Comparison of ENCODE assay signal across 1 cellular context in the genomic region with DNA sequence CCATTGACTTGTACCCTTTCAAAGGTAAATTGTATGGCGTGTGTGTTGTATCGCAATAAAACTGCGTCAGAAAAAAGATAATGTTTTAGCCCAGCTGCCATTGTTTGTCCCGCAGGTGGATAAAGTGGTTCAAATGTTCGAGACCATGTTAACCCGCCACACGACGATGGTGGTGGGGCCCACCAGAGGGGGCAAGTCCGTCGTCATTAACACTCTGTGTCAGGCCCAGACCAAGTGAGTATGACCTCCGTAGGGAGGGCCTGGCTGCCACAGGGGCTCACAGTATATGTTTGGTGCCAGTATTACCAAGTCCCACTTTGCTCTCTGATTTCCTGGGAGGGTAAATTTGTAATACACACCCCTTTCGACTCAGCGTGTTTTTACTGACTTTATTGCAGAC.
TF ChIP-seq lines count a peak whose summit lies in the region.

No MANE protein-coding gene starts in this region.

TF ChIP-seq in GM23338, 12 proteins besides CTCF, POLR2A, EP300 and RAD21 (continued from another document):
- TF ChIP-seq, protein P1, sequence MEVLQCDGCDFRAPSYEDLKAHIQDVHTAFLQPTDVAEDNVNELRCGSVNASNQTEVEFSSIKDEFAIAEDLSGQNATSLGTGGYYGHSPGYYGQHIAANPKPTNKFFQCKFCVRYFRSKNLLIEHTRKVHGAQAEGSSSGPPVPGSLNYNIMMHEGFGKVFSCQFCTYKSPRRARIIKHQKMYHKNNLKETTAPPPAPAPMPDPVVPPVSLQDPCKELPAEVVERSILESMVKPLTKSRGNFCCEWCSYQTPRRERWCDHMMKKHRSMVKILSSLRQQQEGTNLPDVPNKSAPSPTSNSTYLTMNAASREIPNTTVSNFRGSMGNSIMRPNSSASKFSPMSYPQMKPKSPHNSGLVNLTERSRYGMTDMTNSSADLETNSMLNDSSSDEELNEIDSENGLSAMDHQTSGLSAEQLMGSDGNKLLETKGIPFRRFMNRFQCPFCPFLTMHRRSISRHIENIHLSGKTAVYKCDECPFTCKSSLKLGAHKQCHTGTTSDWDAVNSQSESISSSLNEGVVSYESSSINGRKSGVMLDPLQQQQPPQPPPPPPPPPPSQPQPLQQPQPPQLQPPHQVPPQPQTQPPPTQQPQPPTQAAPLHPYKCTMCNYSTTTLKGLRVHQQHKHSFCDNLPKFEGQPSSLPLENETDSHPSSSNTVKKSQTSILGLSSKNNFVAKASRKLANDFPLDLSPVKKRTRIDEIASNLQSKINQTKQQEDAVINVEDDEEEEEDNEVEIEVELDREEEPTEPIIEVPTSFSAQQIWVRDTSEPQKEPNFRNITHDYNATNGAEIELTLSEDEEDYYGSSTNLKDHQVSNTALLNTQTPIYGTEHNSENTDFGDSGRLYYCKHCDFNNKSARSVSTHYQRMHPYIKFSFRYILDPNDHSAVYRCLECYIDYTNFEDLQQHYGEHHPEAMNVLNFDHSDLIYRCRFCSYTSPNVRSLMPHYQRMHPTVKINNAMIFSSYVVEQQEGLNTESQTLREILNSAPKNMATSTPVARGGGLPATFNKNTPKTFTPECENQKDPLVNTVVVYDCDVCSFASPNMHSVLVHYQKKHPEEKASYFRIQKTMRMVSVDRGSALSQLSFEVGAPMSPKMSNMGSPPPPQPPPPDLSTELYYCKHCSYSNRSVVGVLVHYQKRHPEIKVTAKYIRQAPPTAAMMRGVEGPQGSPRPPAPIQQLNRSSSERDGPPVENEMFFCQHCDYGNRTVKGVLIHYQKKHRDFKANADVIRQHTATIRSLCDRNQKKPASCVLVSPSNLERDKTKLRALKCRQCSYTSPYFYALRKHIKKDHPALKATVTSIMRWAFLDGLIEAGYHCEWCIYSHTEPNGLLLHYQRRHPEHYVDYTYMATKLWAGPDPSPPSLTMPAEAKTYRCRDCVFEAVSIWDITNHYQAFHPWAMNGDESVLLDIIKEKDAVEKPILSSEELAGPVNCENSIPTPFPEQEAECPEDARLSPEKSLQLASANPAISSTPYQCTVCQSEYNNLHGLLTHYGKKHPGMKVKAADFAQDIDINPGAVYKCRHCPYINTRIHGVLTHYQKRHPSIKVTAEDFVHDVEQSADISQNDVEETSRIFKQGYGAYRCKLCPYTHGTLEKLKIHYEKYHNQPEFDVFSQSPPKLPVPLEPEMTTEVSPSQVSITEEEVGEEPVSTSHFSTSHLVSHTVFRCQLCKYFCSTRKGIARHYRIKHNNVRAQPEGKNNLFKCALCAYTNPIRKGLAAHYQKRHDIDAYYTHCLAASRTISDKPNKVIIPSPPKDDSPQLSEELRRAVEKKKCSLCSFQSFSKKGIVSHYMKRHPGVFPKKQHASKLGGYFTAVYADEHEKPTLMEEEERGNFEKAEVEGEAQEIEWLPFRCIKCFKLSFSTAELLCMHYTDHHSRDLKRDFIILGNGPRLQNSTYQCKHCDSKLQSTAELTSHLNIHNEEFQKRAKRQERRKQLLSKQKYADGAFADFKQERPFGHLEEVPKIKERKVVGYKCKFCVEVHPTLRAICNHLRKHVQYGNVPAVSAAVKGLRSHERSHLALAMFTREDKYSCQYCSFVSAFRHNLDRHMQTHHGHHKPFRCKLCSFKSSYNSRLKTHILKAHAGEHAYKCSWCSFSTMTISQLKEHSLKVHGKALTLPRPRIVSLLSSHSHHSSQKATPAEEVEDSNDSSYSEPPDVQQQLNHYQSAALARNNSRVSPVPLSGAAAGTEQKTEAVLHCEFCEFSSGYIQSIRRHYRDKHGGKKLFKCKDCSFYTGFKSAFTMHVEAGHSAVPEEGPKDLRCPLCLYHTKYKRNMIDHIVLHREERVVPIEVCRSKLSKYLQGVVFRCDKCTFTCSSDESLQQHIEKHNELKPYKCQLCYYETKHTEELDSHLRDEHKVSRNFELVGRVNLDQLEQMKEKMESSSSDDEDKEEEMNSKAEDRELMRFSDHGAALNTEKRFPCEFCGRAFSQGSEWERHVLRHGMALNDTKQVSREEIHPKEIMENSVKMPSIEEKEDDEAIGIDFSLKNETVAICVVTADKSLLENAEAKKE (CRISPR knock-in tag; IDR thresholded peaks at IDR 0.05): no peak
- no peak for TF ChIP-seq ETS1 (IDR thresholded peaks at IDR 0.05)
- no peak for TF ChIP-seq STAT1 (IDR thresholded peaks at IDR 0.05; ENCODE audit: unreplicated experiment)
- no peak for TF ChIP-seq ZNF114 (CRISPR knock-in tag; IDR thresholded peaks at IDR 0.05)
- no peak for TF ChIP-seq JUNB (IDR thresholded peaks at IDR 0.05; ENCODE audit: unreplicated experiment)
- TF ChIP-seq, protein P2, sequence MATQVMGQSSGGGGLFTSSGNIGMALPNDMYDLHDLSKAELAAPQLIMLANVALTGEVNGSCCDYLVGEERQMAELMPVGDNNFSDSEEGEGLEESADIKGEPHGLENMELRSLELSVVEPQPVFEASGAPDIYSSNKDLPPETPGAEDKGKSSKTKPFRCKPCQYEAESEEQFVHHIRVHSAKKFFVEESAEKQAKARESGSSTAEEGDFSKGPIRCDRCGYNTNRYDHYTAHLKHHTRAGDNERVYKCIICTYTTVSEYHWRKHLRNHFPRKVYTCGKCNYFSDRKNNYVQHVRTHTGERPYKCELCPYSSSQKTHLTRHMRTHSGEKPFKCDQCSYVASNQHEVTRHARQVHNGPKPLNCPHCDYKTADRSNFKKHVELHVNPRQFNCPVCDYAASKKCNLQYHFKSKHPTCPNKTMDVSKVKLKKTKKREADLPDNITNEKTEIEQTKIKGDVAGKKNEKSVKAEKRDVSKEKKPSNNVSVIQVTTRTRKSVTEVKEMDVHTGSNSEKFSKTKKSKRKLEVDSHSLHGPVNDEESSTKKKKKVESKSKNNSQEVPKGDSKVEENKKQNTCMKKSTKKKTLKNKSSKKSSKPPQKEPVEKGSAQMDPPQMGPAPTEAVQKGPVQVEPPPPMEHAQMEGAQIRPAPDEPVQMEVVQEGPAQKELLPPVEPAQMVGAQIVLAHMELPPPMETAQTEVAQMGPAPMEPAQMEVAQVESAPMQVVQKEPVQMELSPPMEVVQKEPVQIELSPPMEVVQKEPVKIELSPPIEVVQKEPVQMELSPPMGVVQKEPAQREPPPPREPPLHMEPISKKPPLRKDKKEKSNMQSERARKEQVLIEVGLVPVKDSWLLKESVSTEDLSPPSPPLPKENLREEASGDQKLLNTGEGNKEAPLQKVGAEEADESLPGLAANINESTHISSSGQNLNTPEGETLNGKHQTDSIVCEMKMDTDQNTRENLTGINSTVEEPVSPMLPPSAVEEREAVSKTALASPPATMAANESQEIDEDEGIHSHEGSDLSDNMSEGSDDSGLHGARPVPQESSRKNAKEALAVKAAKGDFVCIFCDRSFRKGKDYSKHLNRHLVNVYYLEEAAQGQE (IDR thresholded peaks at IDR 0.05; ENCODE audit: unreplicated experiment): no peak
- no peak for TF ChIP-seq EZH2phosphoT487 (IDR thresholded peaks at IDR 0.05; ENCODE audit: unreplicated experiment)
- no peak for TF ChIP-seq EZH2 (IDR thresholded peaks at IDR 0.05; ENCODE audit: low read depth, unreplicated experiment)
- no peak for TF ChIP-seq NANOG (IDR thresholded peaks at IDR 0.05; ENCODE audit: borderline replicate concordance)
